12 cellular contexts compared by ENCODE assay signal in the genomic region with DNA sequence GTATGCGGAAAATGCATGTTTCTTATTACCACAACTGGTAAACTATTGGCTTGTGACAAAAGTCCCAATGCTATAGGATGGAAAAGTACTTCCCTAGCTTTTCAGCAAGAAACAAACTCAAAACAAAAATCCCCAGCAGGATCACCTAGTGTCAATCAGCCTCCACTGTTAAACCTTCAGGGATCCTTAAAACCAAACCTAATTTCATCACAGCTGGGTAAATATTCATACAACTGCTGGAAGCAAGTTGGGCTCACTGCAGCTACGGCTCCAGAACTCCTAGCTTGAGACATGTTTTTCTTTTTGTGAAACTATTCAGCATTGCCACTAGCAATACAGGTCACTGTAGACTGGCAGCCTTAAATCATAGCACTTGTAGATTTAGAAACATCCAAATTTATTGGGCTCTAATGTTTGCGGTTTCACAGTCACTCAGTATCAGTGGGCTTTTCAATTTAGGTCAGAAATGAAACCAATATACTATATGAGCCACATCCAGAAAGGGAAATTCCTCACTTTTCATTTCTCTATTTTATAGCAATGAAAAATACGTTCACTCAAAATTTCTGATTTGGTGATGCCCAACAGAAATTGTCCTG.
DNase-seq lines count a peak whose midpoint lies in the region; ATAC-seq and TF ChIP-seq lines count a peak whose summit lies in the region.
"Had no signal": no experiment of that assay in that cellular context is flagged by ENCODE, and none has a peak within 500 bp of the region (broad histone marks: within the 10 kb centered on the region; RNA-seq: fewer than 3 reads in every experiment).

No MANE protein-coding gene starts in this region.

- H3K36me3 ChIP-seq in GM23338 (ENCODE audit: insufficient read depth): no peaks in the 10 kb centered on the region
- H3K36me3 ChIP-seq in endodermal cell (ENCODE audit: control insufficient read depth, insufficient read depth, low read length): no peaks in the 10 kb centered on the region
- no peaks in the 10 kb centered on the region for H3K36me3 ChIP-seq in spleen
- no peaks in the 10 kb centered on the region for H3K36me3 ChIP-seq in Peyer's patch

- intact Hi-C loops in spleen (cut with DNase I; ENCODE audit: low total_unique reads): no loop called here

- peak; percentile 55 for ATAC-seq in GM18517 (IDR thresholded peaks at IDR 0.05; ENCODE audit: unreplicated experiment)
- ATAC-seq in GM23338: peak; percentile 58
- ATAC-seq in HG03565 (IDR thresholded peaks at IDR 0.05; ENCODE audit: unreplicated experiment): peak; percentile 41

- H3K4me1 ChIP-seq in GM23338 (ENCODE audit: insufficient read depth) (no peaks in the 10 kb centered on the region), endodermal cell (ENCODE audit: control insufficient read depth, insufficient read depth, low read length) (peaks cover 13% of the 10 kb centered on the region), spleen (peaks cover 0 to 9% (median 0%) of the 10 kb centered on the region in 6 donors), Peyer's patch (peaks cover 0 to 12% (median 0%) of the 10 kb centered on the region in 4 donors)
- H3K4me1 ChIP-seq: testis had no signal

- 78 to 86% methylated on average over 4 of the region's 4 CpGs for WGBS in endodermal cell (ENCODE audit: insufficient coverage in 1 of 2, insufficient read length in 1 of 2), 2 experiments
- WGBS in spleen, 5 donors: 64 to 79% (median 70%) methylated on average over 4 of the region's 4 CpGs

- H3K27me3 Mint-ChIP-seq in GM23338 (ENCODE audit: insufficient read depth, low read depth, poor library complexity) (no peaks in the 10 kb centered on the region), endodermal cell (ENCODE audit: insufficient read depth) (no peaks in the 10 kb centered on the region)
- H3K27me3 Mint-ChIP-seq: brain had no signal

- H3K79me2 ChIP-seq in GM23338 (replicated peaks; ENCODE audit: insufficient read depth): no peaks in the 10 kb centered on the region

- H3F3A ChIP-seq in GM23338 (replicated peaks; ENCODE audit: low read depth): no peaks in the 10 kb centered on the region

- H3K9me3 Mint-ChIP-seq in GM23338 (no peaks in the 10 kb centered on the region), endodermal cell (no peaks in the 10 kb centered on the region)
- H3K9me3 Mint-ChIP-seq: brain had no signal

- H3K4me3 ChIP-seq in GM23338: no peak overlapping the region
- peak overlapping the region; percentile 2 for H3K4me3 ChIP-seq in endodermal cell (ENCODE audit: low read length)
- no peak overlapping the region for H3K4me3 ChIP-seq in spleen
- H3K4me3 ChIP-seq in Peyer's patch: no peak overlapping the region
- H3K4me3 ChIP-seq: testis had no signal

- 0 out of 2 replicates have a peak, but pooled peaks cover 8% of the 10 kb centered on the region for H3K9me2 ChIP-seq in GM23338 (ENCODE audit: insufficient read depth)

- H3K4me3 Mint-ChIP-seq in GM23338: no peak overlapping the region
- H3K4me3 Mint-ChIP-seq in endodermal cell: no peak overlapping the region
- H3K4me3 Mint-ChIP-seq: brain had no signal

- H3K4me1 Mint-ChIP-seq in GM23338: peaks cover 29% of the 10 kb centered on the region
- H3K4me1 Mint-ChIP-seq in endodermal cell: peaks cover 18% of the 10 kb centered on the region

- H4K20me1 ChIP-seq in GM23338 (replicated peaks; ENCODE audit: insufficient read depth): no peaks in the 10 kb centered on the region

- TF ChIP-seq CTCF in GM23338 (conservative IDR thresholded peaks at IDR 0.05; ENCODE audit: low read depth in 2 of 2) (no peak), endodermal cell (conservative IDR thresholded peaks at IDR 0.05) (no peak), spleen (IDR thresholded peaks at IDR 0.05 in 8 of 11, conservative IDR thresholded peaks at IDR 0.05 in 3 of 11) (no peak), Peyer's patch (IDR thresholded peaks at IDR 0.05) (no peak)

- H2AFZ ChIP-seq in GM23338: no peak overlapping the region

- no peak for DNase-seq in GM23338 (ENCODE audit: low spot score)
- DNase-seq in endodermal cell: no peak
- no peak for DNase-seq in midbrain (lab: John Stamatoyannopoulos, UW)
- no peak for DNase-seq in spleen
- no peak for DNase-seq in Peyer's patch
- DNase-seq in putamen (ENCODE audit: low spot score): no peak
- DNase-seq: foreskin fibroblast, Right ventricle myocardium superior, testis had no signal

- H3K27ac ChIP-seq in GM23338 (ENCODE audit: low read depth) (no peak overlapping the region), endodermal cell (ENCODE audit: low read depth, low read length) (no peak overlapping the region), spleen (no peak overlapping the region), Peyer's patch (no peak overlapping the region)
- H3K27ac ChIP-seq: testis had no signal

- no peaks in the 10 kb centered on the region for H3K9me3 ChIP-seq in endodermal cell (ENCODE audit: control insufficient read depth, low read length)
- H3K9me3 ChIP-seq in spleen: no peaks in the 10 kb centered on the region
- H3K9me3 ChIP-seq in Peyer's patch: no peaks in the 10 kb centered on the region
- H3K9me3 ChIP-seq: testis had no signal

- no peak overlapping the region for H3K4me2 ChIP-seq in GM23338

- H3K27ac Mint-ChIP-seq in GM23338 (no peak overlapping the region), endodermal cell (no peak overlapping the region)
- H3K27ac Mint-ChIP-seq: brain had no signal

- no peak overlapping the region for H3K9ac ChIP-seq in endodermal cell (ENCODE audit: extremely low read depth, low read length, poor library complexity, severe bottlenecking)

- H3K27me3 ChIP-seq in GM23338 (ENCODE audit: insufficient read depth): no peaks in the 10 kb centered on the region
- H3K27me3 ChIP-seq in endodermal cell (ENCODE audit: control insufficient read depth, insufficient read depth, low read length, poor library complexity, severe bottlenecking): no peaks in the 10 kb centered on the region
- no peaks in the 10 kb centered on the region for H3K27me3 ChIP-seq in spleen (replicated peaks in 1 of 7)
- H3K27me3 ChIP-seq in Peyer's patch: no peaks in the 10 kb centered on the region
- H3K27me3 ChIP-seq: testis had no signal

- TF ChIP-seq POLR2A in spleen (IDR thresholded peaks at IDR 0.05) (no peak), Peyer's patch (IDR thresholded peaks at IDR 0.05) (no peak)

- H3K36me3 Mint-ChIP-seq in GM23338 (ENCODE audit: low read depth) (no peaks in the 10 kb centered on the region), endodermal cell (ENCODE audit: low read depth) (no peaks in the 10 kb centered on the region)

TF ChIP-seq in GM23338, 12 proteins besides CTCF, POLR2A, EP300 and RAD21:
- TF ChIP-seq STAT1 (IDR thresholded peaks at IDR 0.05; ENCODE audit: unreplicated experiment): no peak
